16 cellular contexts compared by ENCODE assay signal in genomic region chr7:134388336-134389019, GRCh38.
DNase-seq lines count a peak whose midpoint lies in the region; ATAC-seq and TF ChIP-seq lines count a peak whose summit lies in the region.
"Had no signal": no experiment of that assay in that cellular context is flagged by ENCODE, and none has a peak within 500 bp of the region (broad histone marks: within the 10 kb centered on the region; RNA-seq: fewer than 3 reads in every experiment).

No MANE protein-coding gene starts in this region.

- H3K36me3 ChIP-seq in GM23338 (ENCODE audit: insufficient read depth) (no peaks in the 10 kb centered on the region), OCI-LY3 (replicated peaks; ENCODE audit: low read depth, low read length) (peaks cover 6% of the 10 kb centered on the region)
- H3K36me3 ChIP-seq: BLaER1, HAP-1 had no signal

- H2AFZ ChIP-seq in GM23338 (peak overlapping the region; percentile 28; the same call in 1 of the 2 replicates), OCI-LY3 (ENCODE audit: low read depth, low read length) (peak overlapping the region; percentile 61)

- no peaks in the 10 kb centered on the region for H3F3A ChIP-seq in GM23338 (replicated peaks; ENCODE audit: low read depth)

- H3K27me3 Mint-ChIP-seq in GM23338 (ENCODE audit: insufficient read depth, low read depth, poor library complexity): no peaks in the 10 kb centered on the region

- ATAC-seq in GM19351 (IDR thresholded peaks at IDR 0.05; ENCODE audit: unreplicated experiment): peak; percentile 57
- ATAC-seq in GM23338: no peak
- no peak for ATAC-seq in GM18520 (IDR thresholded peaks at IDR 0.05; ENCODE audit: unreplicated experiment)

- no peaks in the 10 kb centered on the region for H3K27me3 ChIP-seq in GM23338 (ENCODE audit: insufficient read depth)
- no peaks in the 10 kb centered on the region for H3K27me3 ChIP-seq in OCI-LY3 (ENCODE audit: low read depth, low read length)
- H3K27me3 ChIP-seq: BLaER1 had no signal

- no peaks in the 10 kb centered on the region; the same call in 2 of the 3 replicates for H3K36me3 Mint-ChIP-seq in GM23338 (ENCODE audit: low read depth)
- H3K36me3 Mint-ChIP-seq: CD14-positive monocyte; CD4-positive, alpha-beta memory T cell had no signal

- no peaks in the 10 kb centered on the region for H3K79me2 ChIP-seq in GM23338 (replicated peaks; ENCODE audit: insufficient read depth)
- H3K79me2 ChIP-seq in OCI-LY3 (ENCODE audit: low read length): no peaks in the 10 kb centered on the region

- H3K4me3 Mint-ChIP-seq in GM23338: no peak overlapping the region
- H3K4me3 Mint-ChIP-seq: CD14-positive monocyte; CD4-positive, alpha-beta memory T cell had no signal

- H3K9me3 ChIP-seq in OCI-LY3 (ENCODE audit: insufficient read depth, low read length): peaks cover 15% of the 10 kb centered on the region
- H3K9me3 ChIP-seq: HAP-1 had no signal

- no peak overlapping the region for H3K27ac ChIP-seq in GM23338 (ENCODE audit: low read depth)
- H3K27ac ChIP-seq in OCI-LY3 (ENCODE audit: low read length): peak overlapping the region; percentile 38
- H3K27ac ChIP-seq: BLaER1, KMS-11 had no signal

- H3K27ac Mint-ChIP-seq in GM23338: no peak overlapping the region
- H3K27ac Mint-ChIP-seq: CD4-positive, alpha-beta memory T cell had no signal

- peaks cover 12% of the 10 kb centered on the region; the same call in 2 of the 3 replicates for H3K9me3 Mint-ChIP-seq in GM23338

- H3K4me1 ChIP-seq in GM23338 (ENCODE audit: insufficient read depth): no peaks in the 10 kb centered on the region
- peaks cover 19% of the 10 kb centered on the region for H3K4me1 ChIP-seq in OCI-LY3 (ENCODE audit: low read length)
- H3K4me1 ChIP-seq: BLaER1, HAP-1 had no signal

- H3K9me2 ChIP-seq in GM23338 (ENCODE audit: insufficient read depth): no peaks in the 10 kb centered on the region

- H3K4me1 Mint-ChIP-seq in GM23338: no peaks in the 10 kb centered on the region
- H3K4me1 Mint-ChIP-seq: CD14-positive monocyte; CD4-positive, alpha-beta memory T cell had no signal

- no peak for TF ChIP-seq CTCF in GM23338 (conservative IDR thresholded peaks at IDR 0.05; ENCODE audit: low read depth in 2 of 2)
- no peak for TF ChIP-seq CTCF in OCI-LY3 (IDR thresholded peaks at IDR 0.05; ENCODE audit: low read depth, low read length)

- H4K20me1 ChIP-seq in GM23338 (replicated peaks; ENCODE audit: insufficient read depth) (no peaks in the 10 kb centered on the region), OCI-LY3 (ENCODE audit: insufficient read depth, low read length) (no peaks in the 10 kb centered on the region)
- H4K20me1 ChIP-seq: BLaER1 had no signal

- H3K9ac ChIP-seq in OCI-LY3 (ENCODE audit: low read length): peak overlapping the region; percentile 25; the same call in 1 of the 2 replicates
- H3K9ac ChIP-seq: BLaER1, KMS-11 had no signal

- DNase-seq in GM23338 (ENCODE audit: low spot score) (no peak), COLO829 (ENCODE audit: low spot score) (no peak), HCEC 1CT (no peak), medulla oblongata (ENCODE audit: extremely low spot score) (no peak)
- DNase-seq: AML-193; Calu3; CD4-positive, alpha-beta memory T cell; DMS79 treated with DMSO at 0.1 percent for 48 hours; GF-D8 had no signal

- H3K4me3 ChIP-seq in GM23338 (no peak overlapping the region), OCI-LY3 (ENCODE audit: low read length) (peak overlapping the region; percentile 56)
- H3K4me3 ChIP-seq: BLaER1, HAP-1 had no signal

- no peak overlapping the region for H3K4me2 ChIP-seq in GM23338
- H3K4me2 ChIP-seq in OCI-LY3 (ENCODE audit: low read length): peak overlapping the region; percentile 84
- H3K4me2 ChIP-seq: BLaER1, KMS-11 had no signal

TF ChIP-seq in GM23338, 12 proteins besides CTCF, POLR2A, EP300 and RAD21 (continues in another document):
- no peak for TF ChIP-seq EZH2 (IDR thresholded peaks at IDR 0.05; ENCODE audit: low read depth, unreplicated experiment)
- no peak for TF ChIP-seq REST (IDR thresholded peaks at IDR 0.05; ENCODE audit: unreplicated experiment)
- TF ChIP-seq ZNF462 (CRISPR knock-in tag; IDR thresholded peaks at IDR 0.05): no peak
- TF ChIP-seq ZNF331 (CRISPR knock-in tag; IDR thresholded peaks at IDR 0.05; ENCODE audit: low read depth): no peak
- no peak for TF ChIP-seq POLR2AphosphoS5 (IDR thresholded peaks at IDR 0.05; ENCODE audit: low read depth)
